Comparison of ENCODE assay signal across 8 cellular contexts in genomic region chr16:27154573-27155521, GRCh38. TPM values are rescaled to one million over a fixed set of nuclear protein-coding genes. Genes with fewer than 3 reads are reported as not detected.
DNase-seq lines count a peak whose midpoint lies in the region; ATAC-seq and TF ChIP-seq lines count a peak whose summit lies in the region.

No MANE protein-coding gene starts in this region.

- WGBS in transverse colon (ENCODE audit: low coverage in 1 of 2), 2 donors, result 20 to 34% methylated on average over 6 to 25 of the region's 25 CpGs

- no peaks in the 10 kb centered on the region for H3K79me2 ChIP-seq in PC-3 (ENCODE audit: low read length)

- peak overlapping the region; percentile 56; the same call in 1 of the 2 replicates for H2AFZ ChIP-seq in PC-3 (ENCODE audit: low read length)

- H3K4me3 ChIP-seq in AG09309 (ENCODE audit: control insufficient read depth, low read depth, low read length) (no peak overlapping the region), PC-3 (ENCODE audit: low read length) (no peak overlapping the region), foreskin fibroblast (ENCODE audit: low read depth in 1 of 2, low read length in 2 of 2) (no peak overlapping the region), transverse colon (no peak overlapping the region)

- no peaks in the 10 kb centered on the region for H3K27me3 ChIP-seq in PC-3 (ENCODE audit: low read length)
- H3K27me3 ChIP-seq in transverse colon, result no peaks in the 10 kb centered on the region

- H3K9ac ChIP-seq in PC-3 (ENCODE audit: low read length), result no peak overlapping the region

- H3K27ac ChIP-seq in PC-3 (ENCODE audit: low read length) (no peak overlapping the region), transverse colon (peak overlapping the region; percentile 50 to 65 (median 60))

- H4K20me1 ChIP-seq in PC-3 (ENCODE audit: low read length), result no peaks in the 10 kb centered on the region

- TF ChIP-seq CTCF in AG09309 (IDR thresholded peaks at IDR 0.05; ENCODE audit: control insufficient read depth, insufficient read depth, low read depth, low read length, missing control alignments) (peak; percentile 98), PC-3 (conservative IDR thresholded peaks at IDR 0.05; ENCODE audit: low read depth, low read length) (peak; percentile 84), foreskin fibroblast (IDR thresholded peaks at IDR 0.05; ENCODE audit: low read depth, low read length) (peak; percentile 100), omental fat pad (IDR thresholded peaks at IDR 0.05) (peak in 2 of 3 donors; percentile 68 to 76), transverse colon (IDR thresholded peaks at IDR 0.05) (peak; percentile 94 to 98 (median 98))

- no TSS peak for BruUV-seq in PC-3 (replicated peaks; lab: Mats Ljungman, UMichigan)

- no peaks in the 10 kb centered on the region for H3K9me2 ChIP-seq in PC-3 (replicated peaks; ENCODE audit: low read length)

- in situ Hi-C loops in transverse colon (cut with MboI; ENCODE audit: low pct_ligation_motif_present in 1 of 4, low pct_unique_long_range_greater_than_20kb in 1 of 4, low sequenced_read_pairs in 3 of 4), result no loop called here

- H3K36me3 ChIP-seq in PC-3 (ENCODE audit: low read depth, low read length) (no peaks in the 10 kb centered on the region), transverse colon (no peaks in the 10 kb centered on the region)

- ATAC-seq in PC-3, result peak; percentile 60; the same call in 1 of the 2 replicates
- ATAC-seq in omental fat pad (ENCODE audit: low FRiP score), result no peak
- no peak for ATAC-seq in HG03196 (IDR thresholded peaks at IDR 0.05; ENCODE audit: unreplicated experiment)

- no peak for TF ChIP-seq EP300 in transverse colon (IDR thresholded peaks at IDR 0.05; ENCODE audit: low read depth)

- POLR2A ChIA-PET in PC-3 (lab: Charles Lee; ENCODE audit: unreplicated experiment), result no interaction called here

- CTCF ChIA-PET in PC-3 (lab: Charles Lee), result no interaction called here

- no peaks in the 10 kb centered on the region for H3F3A ChIP-seq in PC-3 (ENCODE audit: low read length, unreplicated experiment)

- H3K4me1 ChIP-seq in PC-3 (ENCODE audit: insufficient read depth, low read length) (no peaks in the 10 kb centered on the region), transverse colon (peaks cover 10 to 24% (median 16%) of the 10 kb centered on the region in 4 donors)

- intact Hi-C loops in PC-3 (cut with micrococcal nuclease) (loop anchor here (5.0 kb wide), 2 partner anchors 47 to 212 kb away; partner anchors contain the start of gene KDM8), transverse colon (cut with DNase I; ENCODE audit: low total_unique reads) (no loop called here)

- DNase-seq in AG09309 (ENCODE audit: low read depth) (no peak), GM19238 (ENCODE audit: insufficient read length, low spot score) (peak; percentile 48), PC-3 (peak; percentile 41), activated T-helper 1 cell treated with Interleukin-2 at 50 U/mL for 16 hours (ENCODE audit: low read depth) (peak; percentile 48), foreskin fibroblast (peak; percentile 9 to 60), omental fat pad (ENCODE audit: low spot score) (peak; percentile 46), transverse colon (peak; percentile 63)

- no peak for TF ChIP-seq POLR2A in transverse colon (IDR thresholded peaks at IDR 0.05)

- H3K9me3 ChIP-seq in PC-3 (ENCODE audit: low read length), result no peaks in the 10 kb centered on the region
- no peaks in the 10 kb centered on the region for H3K9me3 ChIP-seq in transverse colon

- H3K4me2 ChIP-seq in PC-3 (ENCODE audit: low read length), result peak overlapping the region; percentile 54; the same call in 1 of the 2 replicates

RNA-seq across cellular contexts. Expression of gene KDM8, which starts 48.5 kb away (rescaled TPM):
- total RNA-seq in PC-3 (2014; rRNA removed) (5.0 and 7.8 TPM in 2 replicates), omental fat pad (1 to 10 TPM; 2.0 to 4.6 (median 2.6) TPM), transverse colon (10 to 100 TPM in 2 of 4 donors, 1 to 10 TPM in 2; 4.4 to 14.2 (median 9.2) TPM)
